ENCODE assay signal across 10 cellular contexts in the genomic region with DNA sequence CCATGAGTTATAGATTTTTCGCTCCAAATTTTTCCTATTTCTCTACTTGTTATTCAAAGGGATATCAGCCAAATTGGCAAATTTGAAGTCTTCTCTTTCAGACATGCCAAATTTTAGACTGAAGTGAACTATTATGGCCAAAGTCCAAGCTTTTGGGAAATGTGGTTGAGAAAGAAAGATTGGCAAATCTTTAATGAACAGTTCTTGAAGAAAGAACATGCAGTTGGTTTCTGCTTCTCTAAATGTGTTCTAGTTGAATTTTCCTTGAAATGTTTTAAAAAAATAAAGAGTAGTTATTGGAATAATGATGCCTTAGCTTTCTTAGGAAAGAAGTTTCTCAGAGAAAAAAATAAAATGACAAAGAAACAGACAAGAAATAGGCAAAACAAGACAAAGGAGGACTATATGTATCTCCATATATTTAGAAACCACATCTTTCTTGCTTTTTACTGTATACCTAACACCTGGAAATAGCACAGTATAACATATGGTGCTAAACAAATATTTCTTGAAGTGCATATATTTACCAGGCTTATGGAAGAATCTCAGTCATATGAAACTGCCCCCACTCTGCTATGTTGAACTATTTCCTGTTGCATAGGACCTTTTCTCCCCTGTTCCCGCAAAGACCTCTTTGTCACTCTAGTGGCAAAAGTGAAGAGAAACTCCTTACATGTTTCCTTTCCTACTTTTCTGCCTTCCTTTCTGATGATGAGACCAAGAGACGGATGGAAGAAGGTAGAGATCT.
DNase-seq lines count a peak whose midpoint lies in the region; ATAC-seq and TF ChIP-seq lines count a peak whose summit lies in the region.
"Had no signal": no experiment of that assay in that cellular context is flagged by ENCODE, and none has a peak within 500 bp of the region (broad histone marks: within the 10 kb centered on the region; RNA-seq: fewer than 3 reads in every experiment).

No MANE protein-coding gene starts in this region.

- H3K4me3 ChIP-seq in cardiac muscle cell (no peak overlapping the region), tibial nerve (no peak overlapping the region)
- H3K4me3 ChIP-seq: HAP-1 had no signal

- ATAC-seq in HG03469 (IDR thresholded peaks at IDR 0.05; ENCODE audit: unreplicated experiment) = peak; percentile 19

- H3K27ac ChIP-seq in cardiac muscle cell (peak overlapping the region; percentile 21), tibial nerve (peak overlapping the region; percentile 35 to 87 (median 76))
- H3K27ac ChIP-seq: 22Rv1 had no signal

- H3K4me1 Mint-ChIP-seq in activated naive CD4-positive, alpha-beta T cell treated with anti-CD3 and anti-CD28 coated beads, Interleukin-2, amount 10 ng/mL, durations not matched to agents 7 days and 5 days = no peaks in the 10 kb centered on the region

- TF ChIP-seq CTCF in cardiac muscle cell (IDR thresholded peaks at IDR 0.05; ENCODE audit: low read depth, low read length) (no peak), tibial nerve (IDR thresholded peaks at IDR 0.05) (no peak)

- no peak for TF ChIP-seq POLR2A in tibial nerve (IDR thresholded peaks at IDR 0.05)

- H3K36me3 Mint-ChIP-seq in activated naive CD4-positive, alpha-beta T cell treated with anti-CD3 and anti-CD28 coated beads, Interleukin-2, amount 10 ng/mL, durations not matched to agents 7 days and 5 days = no peaks in the 10 kb centered on the region

- H3K27ac Mint-ChIP-seq in activated naive CD4-positive, alpha-beta T cell treated with anti-CD3 and anti-CD28 coated beads, Interleukin-2, amount 10 ng/mL, durations not matched to agents 7 days and 5 days = no peak overlapping the region

- H3K36me3 ChIP-seq in cardiac muscle cell = no peaks in the 10 kb centered on the region
- peaks cover 0 to 5% (median 0%) of the 10 kb centered on the region in 3 donors for H3K36me3 ChIP-seq in tibial nerve
- H3K36me3 ChIP-seq: HAP-1 had no signal

- H3K4me1 ChIP-seq in cardiac muscle cell (ENCODE audit: low read depth) (no peaks in the 10 kb centered on the region), tibial nerve (peaks cover 0 to 69% (median 26%) of the 10 kb centered on the region in 4 donors)

- peak in 1 of 2 donors; percentile 63 for TF ChIP-seq EP300 in tibial nerve (IDR thresholded peaks at IDR 0.05)

- DNase-seq in NOMO-1 (lab: John Stamatoyannopoulos, UW; ENCODE audit: unreplicated experiment in 2 of 2) = peak; percentile 27 to 33
- no peak for DNase-seq in NOMO-1 treated with dmso at 0.1 percent for 144 hours (lab: John Stamatoyannopoulos, UW; ENCODE audit: unreplicated experiment)
- peak in 1 of 2 donors; percentile 58 for DNase-seq in cardiac muscle cell (ENCODE audit: low read depth in 1 of 2, low spot score in 1 of 2)
- no peak for DNase-seq in tibial nerve (ENCODE audit: low spot score in 2 of 2)
- no peak for DNase-seq in activated naive CD4-positive, alpha-beta T cell treated with anti-CD3 and anti-CD28 coated beads, Interleukin-2, amount 10 ng/mL, durations not matched to agents 7 days and 5 days
- DNase-seq in NCI-H146 treated with DMSO at 0.1 percent for 48 hours (lab: John Stamatoyannopoulos, UW; ENCODE audit: unreplicated experiment) = no peak
- DNase-seq in glomerular visceral epithelial cell (ENCODE audit: extremely low spot score) = no peak

- H3K9me3 ChIP-seq in cardiac muscle cell (ENCODE audit: low read depth) (no peaks in the 10 kb centered on the region), tibial nerve (no peaks in the 10 kb centered on the region)
- H3K9me3 ChIP-seq: HAP-1 had no signal

- CTCF ChIA-PET in activated naive CD4-positive, alpha-beta T cell treated with anti-CD3 and anti-CD28 coated beads, Interleukin-2, amount 10 ng/mL, durations not matched to agents 7 days and 5 days (lab: Charles Lee) = no interaction called here

- H3K4me3 Mint-ChIP-seq in activated naive CD4-positive, alpha-beta T cell treated with anti-CD3 and anti-CD28 coated beads, Interleukin-2, amount 10 ng/mL, durations not matched to agents 7 days and 5 days = no peak overlapping the region

- no peaks in the 10 kb centered on the region for H3K9me3 Mint-ChIP-seq in activated naive CD4-positive, alpha-beta T cell treated with anti-CD3 and anti-CD28 coated beads, Interleukin-2, amount 10 ng/mL, durations not matched to agents 7 days and 5 days

- 69 to 74% methylated on average over 3 of the region's 3 CpGs for WGBS in tibial nerve, 2 donors

- H3K27me3 Mint-ChIP-seq in activated naive CD4-positive, alpha-beta T cell treated with anti-CD3 and anti-CD28 coated beads, Interleukin-2, amount 10 ng/mL, durations not matched to agents 7 days and 5 days = no peaks in the 10 kb centered on the region

- H3K27me3 ChIP-seq in cardiac muscle cell (no peaks in the 10 kb centered on the region), tibial nerve (no peaks in the 10 kb centered on the region)

Comparison
In these comparisons a context has a peak if more than half of its experiments do, and no peak if none do; other contexts are left out.
1. DNase-seq: peak in NOMO-1 (2 of 2); none in NOMO-1 treated with dmso at 0.1 percent for 144 hours (single experiment), tibial nerve (0 of 2), activated naive CD4-positive, alpha-beta T cell treated with anti-CD3 and anti-CD28 coated beads, Interleukin-2, amount 10 ng/mL, durations not matched to agents 7 days and 5 days (single experiment), NCI-H146 treated with DMSO at 0.1 percent for 48 hours (single experiment) and glomerular visceral epithelial cell (single experiment).